Comparison of ENCODE assay signal across 19 cellular contexts in genomic region chr1:2969011-2969869, GRCh38. TPM values are rescaled to one million over a fixed set of nuclear protein-coding genes. Genes with fewer than 3 reads are reported as not detected.
DNase-seq lines count a peak whose midpoint lies in the region; ATAC-seq and TF ChIP-seq lines count a peak whose summit lies in the region.
"Had no signal": no experiment of that assay in that cellular context is flagged by ENCODE, and none has a peak within 500 bp of the region (broad histone marks: within the 10 kb centered on the region; RNA-seq: fewer than 3 reads in every experiment).

No MANE protein-coding gene starts in this region.

- intact Hi-C loops in spleen (cut with DNase I; ENCODE audit: low total_unique reads) = no loop called here

- DNase-seq in HT-29 (ENCODE audit: low spot score) = peak; percentile 53
- DNase-seq in caudate nucleus (lab: John Stamatoyannopoulos, UW) = peak in 1 of 61 donors; percentile 42
- DNase-seq in mesenteric fat pad (ENCODE audit: low spot score) = peak; percentile 73
- DNase-seq in spleen = peak; percentile 56
- DNase-seq in activated T-cell treated with anti-CD3 and anti-CD28 coated beads, Interleukin-2, amount 50 U/mL, for 72 hours = no peak
- no peak for DNase-seq in glomerular visceral epithelial cell (ENCODE audit: extremely low spot score)
- DNase-seq in nephron progenitor cell = no peak
- DNase-seq: CD4-positive, alpha-beta memory T cell; DND-41; GDM1; GOT3; NCI-H1436 treated with DMSO at 0.1 percent for 48 hours; NCI-H2081 treated with DMSO at 0.1 percent for 48 hours; NCI-H2227 treated with DMSO at 0.1 percent for 48 hours; NCI-H526 treated with DMSO at 0.1 percent for 48 hours; NK-92 treated with Interleukin-12 subunit alpha and Interleukin-12 subunit beta, amount 100 ng/mL, for 24 hours; PC-3 had no signal

- no peaks in the 10 kb centered on the region for H3K27me3 Mint-ChIP-seq in activated T-cell treated with anti-CD3 and anti-CD28 coated beads, Interleukin-2, amount 50 U/mL, for 72 hours (ENCODE audit: low read depth)
- H3K27me3 Mint-ChIP-seq in nephron progenitor cell (ENCODE audit: low read depth, poor library complexity) = peaks cover 10% of the 10 kb centered on the region

- peaks cover 0 to 11% (median 3%) of the 10 kb centered on the region in 6 donors for H3K4me1 ChIP-seq in spleen

- H3K36me3 Mint-ChIP-seq in activated T-cell treated with anti-CD3 and anti-CD28 coated beads, Interleukin-2, amount 50 U/mL, for 72 hours (ENCODE audit: insufficient read depth in 2 of 2) = no peaks in the 10 kb centered on the region
- H3K36me3 Mint-ChIP-seq in nephron progenitor cell (ENCODE audit: low read depth) = no peaks in the 10 kb centered on the region
- H3K36me3 Mint-ChIP-seq: CD4-positive, alpha-beta memory T cell had no signal

- no peaks in the 10 kb centered on the region for H3K36me3 ChIP-seq in spleen

- H3K9me3 ChIP-seq in spleen = no peaks in the 10 kb centered on the region

- no peak for TF ChIP-seq CTCF in spleen (IDR thresholded peaks at IDR 0.05 in 8 of 11, conservative IDR thresholded peaks at IDR 0.05 in 3 of 11)
- TF ChIP-seq CTCF in nephron progenitor cell (IDR thresholded peaks at IDR 0.05) = no peak

- H3K4me1 Mint-ChIP-seq in activated T-cell treated with anti-CD3 and anti-CD28 coated beads, Interleukin-2, amount 50 U/mL, for 72 hours (ENCODE audit: low read depth) = no peaks in the 10 kb centered on the region
- no peaks in the 10 kb centered on the region for H3K4me1 Mint-ChIP-seq in nephron progenitor cell

- no peak overlapping the region for H3K27ac Mint-ChIP-seq in activated T-cell treated with anti-CD3 and anti-CD28 coated beads, Interleukin-2, amount 50 U/mL, for 72 hours
- H3K27ac Mint-ChIP-seq in nephron progenitor cell = no peak overlapping the region
- H3K27ac Mint-ChIP-seq: CD4-positive, alpha-beta memory T cell had no signal

- no peaks in the 10 kb centered on the region for H3K9me3 Mint-ChIP-seq in activated T-cell treated with anti-CD3 and anti-CD28 coated beads, Interleukin-2, amount 50 U/mL, for 72 hours
- peaks cover 38% of the 10 kb centered on the region for H3K9me3 Mint-ChIP-seq in nephron progenitor cell
- H3K9me3 Mint-ChIP-seq: CD4-positive, alpha-beta memory T cell had no signal

- no peak for ATAC-seq in activated T-cell treated with anti-CD3 and anti-CD28 coated beads, Interleukin-2, amount 50 U/mL, for 72 hours (replicated peaks in 1 of 2)
- ATAC-seq in GM18861 (IDR thresholded peaks at IDR 0.05; ENCODE audit: unreplicated experiment) = no peak
- ATAC-seq: K562, PC-3 had no signal

- TF ChIP-seq POLR2A in spleen (IDR thresholded peaks at IDR 0.05) = no peak

- H3K4me3 Mint-ChIP-seq in activated T-cell treated with anti-CD3 and anti-CD28 coated beads, Interleukin-2, amount 50 U/mL, for 72 hours = no peak overlapping the region
- H3K4me3 Mint-ChIP-seq in nephron progenitor cell = no peak overlapping the region
- H3K4me3 Mint-ChIP-seq: CD4-positive, alpha-beta memory T cell had no signal

- WGBS in spleen, 5 donors = 55 to 71% (median 61%) methylated on average over 14 to 17 of the region's 17 CpGs

- H3K27ac ChIP-seq in caudate nucleus (ENCODE audit: low read depth, low read length) = peak overlapping the region; percentile 97
- H3K27ac ChIP-seq in spleen = no peak overlapping the region

- peaks cover 0 to 82% (median 0%) of the 10 kb centered on the region in 7 donors for H3K27me3 ChIP-seq in spleen (replicated peaks in 1 of 7)

- no peak overlapping the region for H3K4me3 ChIP-seq in spleen
- H3K4me3 ChIP-seq: K562 had no signal

RNA-seq across cellular contexts. Expression of gene ACTRT2, which starts 52.0 kb away (rescaled TPM):
- total RNA-seq in HT-29 (2014; rRNA removed; shearing (Covaris generic)) = not detected in 2 replicates
- total RNA-seq in mesenteric fat pad = not detected
- not detected for total RNA-seq in spleen
- polyA plus RNA-seq in spleen = not detected
- total RNA-seq in activated T-cell treated with anti-CD3 and anti-CD28 coated beads, Interleukin-2, amount 50 U/mL, for 72 hours = not detected
- total RNA-seq: CD4-positive, alpha-beta memory T cell; K562; PC-3 had no signal
- polyA plus RNA-seq: CD4-positive, alpha-beta memory T cell; K562 had no signal

Comparison
In these comparisons a context has a peak if more than half of its experiments do, and no peak if none do; other contexts are left out.
1. DNase-seq: peak in HT-29 (single experiment), mesenteric fat pad (single experiment) and spleen (single experiment); none in activated T-cell treated with anti-CD3 and anti-CD28 coated beads, Interleukin-2, amount 50 U/mL, for 72 hours (0 of 2), glomerular visceral epithelial cell (single experiment) and nephron progenitor cell (single experiment).